In genomic region chrX:119475389-119476101, GRCh38 we compare ENCODE assay signal across 2 cellular contexts.
TF ChIP-seq lines count a peak whose summit lies in the region.

No MANE protein-coding gene starts in this region.

TF ChIP-seq in IMR-90, 13 proteins besides CTCF, POLR2A, EP300 and RAD21:
- TF ChIP-seq NFE2L2 (IDR thresholded peaks at IDR 0.05; ENCODE audit: low read depth, low read length), result no peak
- TF ChIP-seq FOS (IDR thresholded peaks at IDR 0.05; ENCODE audit: low read depth, low read length), result peak; percentile 45; the same call in 1 of the 2 replicates
- no peak for TF ChIP-seq CHD1 (IDR thresholded peaks at IDR 0.05; ENCODE audit: low read depth, low read length)

TF ChIP-seq in GM12878, 131 proteins besides CTCF, POLR2A, EP300 and RAD21:
- TF ChIP-seq ZNF217 (IDR thresholded peaks at IDR 0.05), result no peak
- TF ChIP-seq JUNB (IDR thresholded peaks at IDR 0.05), result 0 out of 2 replicates have a peak, but pooled peaks have one; percentile 11
- no peak for TF ChIP-seq POLR2AphosphoS2 (IDR thresholded peaks at IDR 0.05; ENCODE audit: low read depth, low read length)
- peak; percentile 44; the same call in 1 of the 2 replicates for TF ChIP-seq NR2F1 (conservative IDR thresholded peaks at IDR 0.05)
- no peak for TF ChIP-seq PAX5 (IDR thresholded peaks at IDR 0.05; ENCODE audit: borderline replicate concordance, low read depth, low read length)
- TF ChIP-seq SIX5 (IDR thresholded peaks at IDR 0.05; ENCODE audit: low read depth, low read length, severe bottlenecking), result no peak
- no peak for TF ChIP-seq CREB1 (IDR thresholded peaks at IDR 0.05; ENCODE audit: low read depth)
- TF ChIP-seq ATF2 (IDR thresholded peaks at IDR 0.05; ENCODE audit: low read length), result no peak
- TF ChIP-seq YBX1 (IDR thresholded peaks at IDR 0.05), result no peak
- TF ChIP-seq TBL1XR1 (IDR thresholded peaks at IDR 0.05; ENCODE audit: low read depth, low read length), result no peak
- TF ChIP-seq CBX3 (IDR thresholded peaks at IDR 0.05; ENCODE audit: borderline replicate concordance, low read depth), result no peak
- TF ChIP-seq SMAD5 (IDR thresholded peaks at IDR 0.05; ENCODE audit: low read depth), result no peak
- no peak for TF ChIP-seq RCOR1 (conservative IDR thresholded peaks at IDR 0.05; ENCODE audit: low read depth, low read length)
- TF ChIP-seq WRNIP1 (IDR thresholded peaks at IDR 0.05; ENCODE audit: borderline replicate concordance, low read depth, low read length), result no peak
